Comparison of ENCODE assay signal across 15 cellular contexts in genomic region chr2:217609952-217610351, GRCh38.
A peak's percentile ranks its signal among the peaks of the same experiment; 100 is the strongest.
DNase-seq lines count a peak whose midpoint lies in the region; ATAC-seq, FAIRE-seq and TF ChIP-seq lines count a peak whose summit lies in the region.
"Had no signal": no experiment of that assay in that cellular context is flagged by ENCODE, and none has a peak within 500 bp of the region (broad histone marks: within the 10 kb centered on the region; RNA-seq: fewer than 3 reads in every experiment).

No MANE protein-coding gene starts in this region.

- no peak for TF ChIP-seq CTCF in C4-2B (conservative IDR thresholded peaks at IDR 0.05)
- TF ChIP-seq CTCF in astrocyte (IDR thresholded peaks at IDR 0.05; ENCODE audit: insufficient read depth, low read depth, low read length): no peak

- peaks cover 1% of the 10 kb centered on the region for H3K36me3 Mint-ChIP-seq in astrocyte (ENCODE audit: low read depth, unreplicated experiment)
- H3K36me3 Mint-ChIP-seq: natural killer cell had no signal

- no peak overlapping the region for H3K4me3 Mint-ChIP-seq in astrocyte (ENCODE audit: unreplicated experiment)
- H3K4me3 Mint-ChIP-seq: natural killer cell had no signal

- H3K27ac Mint-ChIP-seq in astrocyte (ENCODE audit: unreplicated experiment): peak overlapping the region; percentile 10

- no peaks in the 10 kb centered on the region for H3K9me3 ChIP-seq in astrocyte (ENCODE audit: insufficient read depth, low read depth, low read length)
- H3K9me3 ChIP-seq: BE2C, HAP-1, left ventricle myocardium inferior had no signal

- no peaks in the 10 kb centered on the region for H4K20me1 ChIP-seq in astrocyte (ENCODE audit: insufficient read depth, low read length)

- no peak overlapping the region for H2AFZ ChIP-seq in astrocyte (ENCODE audit: low read depth, low read length)

- peaks cover 13% of the 10 kb centered on the region for H3K4me1 Mint-ChIP-seq in astrocyte (ENCODE audit: low read depth, unreplicated experiment)

- H3K27me3 ChIP-seq in astrocyte (ENCODE audit: insufficient read depth, low read length): peaks cover 5% of the 10 kb centered on the region
- H3K27me3 ChIP-seq: BE2C had no signal

- FAIRE-seq in astrocyte (lab: Jason Lieb, UNC): no peak

- H3K9me3 Mint-ChIP-seq in astrocyte (ENCODE audit: unreplicated experiment): peaks cover 2% of the 10 kb centered on the region
- H3K9me3 Mint-ChIP-seq: natural killer cell had no signal

- DNase-seq in DMS153 treated with DMSO at 0.1 percent for 48 hours (lab: John Stamatoyannopoulos, UW; ENCODE audit: unreplicated experiment) (peak; percentile 68), NCI-H510A (lab: John Stamatoyannopoulos, UW) (peak; percentile 98), astrocyte (ENCODE audit: low read depth) (no peak), CD1c-positive myeloid dendritic cell (ENCODE audit: extremely low spot score) (no peak), iPS-NIHi11 (ENCODE audit: low spot score) (no peak)
- no peak for DNase-seq in stimulated activated CD4-positive, alpha-beta T cell treated with anti-CD3 and anti-CD28 coated beads, Interleukin-1b, Interleukin-23, amount 100 ng/mL, for 48 hours
- DNase-seq: BE2C, left ventricle myocardium inferior, natural killer cell, NCI-H1105 treated with DMSO at 0.1 percent for 48 hours, right cardiac atrium had no signal

- H3K4me2 ChIP-seq in astrocyte (ENCODE audit: low read length): no peak overlapping the region

- H3K27me3 Mint-ChIP-seq in astrocyte (ENCODE audit: low read depth, unreplicated experiment): peaks cover 2% of the 10 kb centered on the region

- no peaks in the 10 kb centered on the region for H3K79me2 ChIP-seq in astrocyte (ENCODE audit: insufficient read depth, low read length)

- H3K27ac ChIP-seq in C4-2B (peak overlapping the region; percentile 27; the same call in 1 of the 2 replicates), astrocyte (ENCODE audit: low read depth, low read length) (no peak overlapping the region)
- H3K27ac ChIP-seq: left ventricle myocardium inferior had no signal

- H3K36me3 ChIP-seq in astrocyte (ENCODE audit: insufficient read depth, low read length): no peaks in the 10 kb centered on the region
- H3K36me3 ChIP-seq: BE2C, HAP-1, left ventricle myocardium inferior had no signal

- H3K9ac ChIP-seq in astrocyte (ENCODE audit: low read length): no peak overlapping the region

- no peak for ATAC-seq in HG03025 (IDR thresholded peaks at IDR 0.05; ENCODE audit: low FRiP score, unreplicated experiment)
- ATAC-seq: right cardiac atrium, SK-N-SH treated with all-trans-retinoic acid at 6 μM for 48 hours had no signal

- H3K4me3 ChIP-seq in astrocyte (ENCODE audit: insufficient read depth, low read depth, low read length): no peak overlapping the region
- H3K4me3 ChIP-seq: HAP-1, left ventricle myocardium inferior had no signal

- H3K4me1 ChIP-seq in astrocyte (ENCODE audit: insufficient read depth, low read length): peaks cover 2% of the 10 kb centered on the region
- H3K4me1 ChIP-seq: BE2C, HAP-1 had no signal

Comparison
In these comparisons a context has a peak if more than half of its experiments do, and no peak if none do; other contexts are left out.
1. DNase-seq: peak in DMS153 treated with DMSO at 0.1 percent for 48 hours (single experiment) and NCI-H510A (single experiment); none in astrocyte (single experiment), stimulated activated CD4-positive, alpha-beta T cell treated with anti-CD3 and anti-CD28 coated beads, Interleukin-1b, Interleukin-23, amount 100 ng/mL, for 48 hours (single experiment), CD1c-positive myeloid dendritic cell (single experiment) and iPS-NIHi11 (single experiment).